In the genomic region with DNA sequence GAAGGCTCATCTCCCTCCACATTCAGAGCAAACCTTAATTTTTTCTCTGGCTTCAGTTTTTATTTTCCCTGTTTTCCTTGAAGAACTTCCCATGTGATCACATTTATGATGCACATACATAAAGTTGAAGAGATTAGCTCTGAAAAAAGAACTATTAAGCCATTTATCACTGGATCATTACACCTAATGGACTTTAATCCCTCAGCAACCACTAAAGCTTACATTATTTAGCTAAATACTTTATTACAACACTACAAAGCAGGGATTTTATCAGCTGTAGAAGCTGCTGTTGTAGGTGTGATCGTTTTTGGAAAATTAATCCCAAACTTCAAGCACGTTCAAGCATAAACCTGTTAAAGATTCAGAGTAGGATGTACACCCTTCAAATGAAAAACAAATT, we compare ENCODE assay signal across 1 cellular context.
TF ChIP-seq lines count a peak whose summit lies in the region.

No MANE protein-coding gene starts in this region.

TF ChIP-seq in A549, 52 proteins besides CTCF, POLR2A, EP300 and RAD21 (continued from another document):
- TF ChIP-seq, protein P1, sequence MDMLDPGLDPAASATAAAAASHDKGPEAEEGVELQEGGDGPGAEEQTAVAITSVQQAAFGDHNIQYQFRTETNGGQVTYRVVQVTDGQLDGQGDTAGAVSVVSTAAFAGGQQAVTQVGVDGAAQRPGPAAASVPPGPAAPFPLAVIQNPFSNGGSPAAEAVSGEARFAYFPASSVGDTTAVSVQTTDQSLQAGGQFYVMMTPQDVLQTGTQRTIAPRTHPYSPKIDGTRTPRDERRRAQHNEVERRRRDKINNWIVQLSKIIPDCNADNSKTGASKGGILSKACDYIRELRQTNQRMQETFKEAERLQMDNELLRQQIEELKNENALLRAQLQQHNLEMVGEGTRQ (IDR thresholded peaks at IDR 0.05), result no peak
